Comparison of ENCODE assay signal across 39 cellular contexts in the genomic region with DNA sequence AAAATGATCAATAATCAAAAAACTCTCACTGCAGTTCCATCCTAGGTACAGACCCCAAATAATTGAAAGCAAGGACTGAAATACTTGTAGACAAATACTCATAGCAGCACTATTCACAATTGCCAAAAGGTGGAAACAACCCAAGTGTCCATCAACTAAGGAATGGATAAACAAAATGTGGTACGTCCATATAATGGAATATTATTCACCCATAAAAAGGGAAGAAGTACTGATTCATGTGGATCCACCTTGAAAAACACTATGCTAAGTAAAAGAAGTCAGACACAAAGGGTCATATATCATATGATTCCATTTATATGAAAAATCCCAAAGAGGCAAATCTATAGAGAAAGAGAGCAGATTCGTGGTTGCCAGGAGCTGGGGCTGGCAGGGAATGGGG.
"Had no signal": no experiment of that assay in that cellular context is flagged by ENCODE, and none has a peak within 500 bp of the region (broad histone marks: within the 10 kb centered on the region; RNA-seq: fewer than 3 reads in every experiment).

No MANE protein-coding gene starts in this region.

- H3K4me1 Mint-ChIP-seq: activated B cell treated with CpG ODN at 0.5 μM for 24 hours; activated CD4-positive, alpha-beta T cell treated with anti-CD3 and anti-CD28 coated beads, Interleukin-2, amount 10 ng/mL, durations not matched to agents 24 days and 14 days; activated naive CD8-positive, alpha-beta T cell treated with anti-CD3 and anti-CD28 coated beads for 36 hours; activated T-helper 17 cell treated with anti-CD3 and anti-CD28 coated beads, Interleukin-2, amount 50 U/mL, for 72 hours; brain; central memory CD8-positive, alpha-beta T cell had no signal

- H3K27ac Mint-ChIP-seq: activated B cell treated with CpG ODN at 0.5 μM for 24 hours; activated CD4-positive, alpha-beta memory T cell treated with anti-CD3 and anti-CD28 coated beads for 36 hours; activated CD4-positive, alpha-beta T cell treated with anti-CD3 and anti-CD28 coated beads, Interleukin-2, amount 10 ng/mL, durations not matched to agents 24 days and 14 days; activated CD8-positive, alpha-beta T cell treated with anti-CD3 and anti-CD28 coated beads for 36 hours; activated naive CD4-positive, alpha-beta T cell treated with anti-CD3 and anti-CD28 coated beads for 36 hours; activated naive CD4-positive, alpha-beta T cell treated with anti-CD3 and anti-CD28 coated beads, Interleukin-2, amount 50 U/mL, for 72 hours; activated naive CD8-positive, alpha-beta T cell treated with anti-CD3 and anti-CD28 coated beads for 36 hours; activated T-cell treated with anti-CD3 and anti-CD28 coated beads, Interleukin-2, amount 50 U/mL, for 72 hours; activated T-helper 1 cell treated with anti-CD3 and anti-CD28 coated beads, Interleukin-12 subunit alpha, Interleukin-12 subunit beta, Interleukin-2, Interleukin-4 antibody, amounts not matched to agents 30 ng/mL and 10 ng/mL and 1 ng/mL, durations not matched to agents 14 hours and 24 hours and 36 hours; activated T-helper 17 cell treated with anti-CD3 and anti-CD28 coated beads, Interleukin-2, amount 50 U/mL, for 72 hours; brain; T-helper 1 cell treated with Interleukin-12 subunit alpha and Interleukin-12 subunit beta and Interleukin-4 antibody, amounts not matched to agents 30 μg/mL and 1 μg/mL, for 36 hours; T-helper 2 cell treated with Interferon-gamma antibody and Interleukin-4, amounts not matched to agents 5 μg/mL and 100 μg/mL, for 36 hours had no signal

- H3K4me1 ChIP-seq: adrenal gland had no signal

- H3K4me3 ChIP-seq: adrenal gland, cardiac muscle cell had no signal

- DNase-seq: activated B cell treated with CpG ODN at 0.5 μM for 24 hours; activated CD4-positive, alpha-beta memory T cell treated with anti-CD3 and anti-CD28 coated beads for 36 hours; activated CD4-positive, alpha-beta T cell treated with anti-CD3 and anti-CD28 coated beads for 4 hours; activated CD4-positive, alpha-beta T cell treated with anti-CD3 and anti-CD28 coated beads, Interleukin-2, amount 10 ng/mL, durations not matched to agents 24 days and 14 days; activated CD4-positive, alpha-beta T cell treated with anti-CD3 and anti-CD28 coated beads, Interleukin-2, amount 50 U/mL, for 1 hour; activated CD4-positive, alpha-beta T cell treated with anti-CD3 and anti-CD28 coated beads, Interleukin-2, amount 50 U/mL, for 4 hours; activated CD4-positive, CD25-positive, alpha-beta regulatory T cell treated with anti-CD3 and anti-CD28 coated beads, Interleukin-2, amount 50 U/mL, for 72 hours; activated CD8-positive, alpha-beta memory T cell treated with anti-CD3 and anti-CD28 coated beads, Interleukin-2, amount 50 U/mL, for 4 hours; activated CD8-positive, alpha-beta T cell treated with anti-CD3 and anti-CD28 coated beads for 36 hours; activated effector memory CD4-positive, alpha-beta T cell treated with anti-CD3 and anti-CD28 coated beads, Interleukin-2, amount 50 U/mL, for 16 hours; activated gamma-delta T cell treated with Interleukin-2 at 50 U/mL for 16 hours; activated naive CD4-positive, alpha-beta T cell; activated naive CD4-positive, alpha-beta T cell treated with anti-CD3 and anti-CD28 coated beads for 36 hours; activated naive CD4-positive, alpha-beta T cell treated with anti-CD3 and anti-CD28 coated beads, Interleukin-2, amount 50 U/mL, for 16 hours; activated naive CD8-positive, alpha-beta T cell treated with anti-CD3 and anti-CD28 coated beads for 36 hours; activated T-cell treated with anti-CD3 and anti-CD28 coated beads for 4 hours; activated T-cell treated with anti-CD3 and anti-CD28 coated beads, Interleukin-2, amount 50 U/mL, for 1 hour; activated T-cell treated with anti-CD3 and anti-CD28 coated beads, Interleukin-2, amount 50 U/mL, for 4 hours; activated T-cell treated with anti-CD3 and anti-CD28 coated beads, Interleukin-2, amount 50 U/mL, for 72 hours; adrenal gland; amniotic stem cell; aorta; caudate nucleus; cerebellar nuclear complex; T-helper 1 cell; T-helper 2 cell; T-helper 9 cell had no signal

- ATAC-seq: activated CD8-positive, alpha-beta T cell treated with anti-CD3 and anti-CD28 coated beads for 36 hours; activated naive CD4-positive, alpha-beta T cell treated with anti-CD3 and anti-CD28 coated beads, Interleukin-2, amount 50 U/mL, for 72 hours; activated T-cell treated with anti-CD3 and anti-CD28 coated beads, Interleukin-2, amount 50 U/mL, for 4 hours; activated T-cell treated with anti-CD3 and anti-CD28 coated beads, Interleukin-2, amount 50 U/mL, for 72 hours; activated T-helper 17 cell treated with anti-CD3 and anti-CD28 coated beads, Interleukin-2, amount 50 U/mL, for 72 hours had no signal

- H3K27ac ChIP-seq: adrenal gland, cardiac muscle cell, VCaP had no signal

- H3K27me3 ChIP-seq: adrenal gland, cardiac muscle cell had no signal

- FAIRE-seq: astrocyte, bronchial epithelial cell, TTC549 had no signal

- H3K9me3 Mint-ChIP-seq: activated T-helper 17 cell treated with anti-CD3 and anti-CD28 coated beads, Interleukin-2, amount 50 U/mL, for 72 hours had no signal

- H3K36me3 ChIP-seq: adrenal gland, cardiac muscle cell had no signal

- H3K27me3 Mint-ChIP-seq: activated B cell treated with CpG ODN at 0.5 μM for 24 hours; activated CD4-positive, alpha-beta memory T cell treated with anti-CD3 and anti-CD28 coated beads for 36 hours; activated CD4-positive, alpha-beta T cell treated with anti-CD3 and anti-CD28 coated beads, Interleukin-2, amount 10 ng/mL, durations not matched to agents 24 days and 14 days; activated naive CD8-positive, alpha-beta T cell treated with anti-CD3 and anti-CD28 coated beads for 36 hours; activated T-helper 17 cell treated with anti-CD3 and anti-CD28 coated beads, Interleukin-2, amount 50 U/mL, for 72 hours; brain had no signal

- H3K36me3 Mint-ChIP-seq: activated CD4-positive, alpha-beta memory T cell treated with anti-CD3 and anti-CD28 coated beads for 36 hours; activated naive CD8-positive, alpha-beta T cell treated with anti-CD3 and anti-CD28 coated beads for 36 hours had no signal

- H3K9me3 ChIP-seq: adrenal gland had no signal

- H3K4me3 Mint-ChIP-seq: activated B cell treated with CpG ODN at 0.5 μM for 24 hours; activated CD4-positive, alpha-beta memory T cell treated with anti-CD3 and anti-CD28 coated beads for 36 hours; activated CD4-positive, alpha-beta T cell treated with anti-CD3 and anti-CD28 coated beads, Interleukin-2, amount 10 ng/mL, durations not matched to agents 24 days and 14 days; activated CD8-positive, alpha-beta T cell treated with anti-CD3 and anti-CD28 coated beads for 36 hours; activated naive CD4-positive, alpha-beta T cell treated with anti-CD3 and anti-CD28 coated beads for 36 hours; activated naive CD8-positive, alpha-beta T cell treated with anti-CD3 and anti-CD28 coated beads for 36 hours; activated T-cell treated with anti-CD3 and anti-CD28 coated beads, Interleukin-2, amount 50 U/mL, for 4 hours; activated T-cell treated with anti-CD3 and anti-CD28 coated beads, Interleukin-2, amount 50 U/mL, for 72 hours; activated T-helper 1 cell treated with anti-CD3 and anti-CD28 coated beads, Interleukin-12 subunit alpha, Interleukin-12 subunit beta, Interleukin-2, Interleukin-4 antibody, amounts not matched to agents 30 ng/mL and 10 ng/mL and 1 ng/mL, durations not matched to agents 14 hours and 24 hours and 36 hours; activated T-helper 17 cell treated with anti-CD3 and anti-CD28 coated beads, Interleukin-2, amount 50 U/mL, for 72 hours; brain; central memory CD8-positive, alpha-beta T cell; T-helper 1 cell treated with Interleukin-12 subunit alpha and Interleukin-12 subunit beta and Interleukin-4 antibody, amounts not matched to agents 30 μg/mL and 1 μg/mL, for 36 hours; T-helper 2 cell treated with Interferon-gamma antibody and Interleukin-4, amounts not matched to agents 5 μg/mL and 100 μg/mL, for 36 hours had no signal
